ENCODE assay signal across 1 cellular context in genomic region chr20:35729283-35729807, GRCh38.
A peak's percentile ranks its signal among the peaks of the same experiment; 100 is the strongest.
TF ChIP-seq lines count a peak whose summit lies in the region.

No MANE protein-coding gene starts in this region.

TF ChIP-seq in H1, 55 proteins besides CTCF, POLR2A, EP300 and RAD21:
- TF ChIP-seq SP4 (IDR thresholded peaks at IDR 0.05; ENCODE audit: low read length): no peak
- peak; percentile 41; the same call in 1 of the 2 replicates for TF ChIP-seq POLR2AphosphoS5 (IDR thresholded peaks at IDR 0.05; ENCODE audit: low read depth, low read length)
